In genomic region chr14:91754185-91754584, GRCh38 we compare ENCODE assay signal across 16 cellular contexts.
"Had no signal": no experiment of that assay in that cellular context is flagged by ENCODE, and none has a peak within 500 bp of the region (broad histone marks: within the 10 kb centered on the region; RNA-seq: fewer than 3 reads in every experiment).

No MANE protein-coding gene starts in this region.

- H3K27me3 ChIP-seq: adrenal gland, suprapubic skin, vagina had no signal

- H3K9me3 ChIP-seq: adrenal gland, lower lobe of right lung, suprapubic skin, vagina had no signal

- H3K4me3 Mint-ChIP-seq: nephron; T-helper 1 cell treated with Interleukin-12 subunit alpha and Interleukin-12 subunit beta and Interleukin-4 antibody, amounts not matched to agents 30 μg/mL and 1 μg/mL, for 36 hours had no signal

- H3K4me3 ChIP-seq: adrenal gland, lower lobe of right lung, suprapubic skin, vagina had no signal

- H3K4me1 ChIP-seq: adrenal gland, vagina had no signal

- H3K27ac ChIP-seq: adrenal gland, lower lobe of right lung, vagina, WERI-Rb-1 had no signal

- H3K9me3 Mint-ChIP-seq: activated naive CD4-positive, alpha-beta T cell treated with anti-CD3 and anti-CD28 coated beads, Interleukin-2, amount 50 U/mL, for 72 hours; T-helper 1 cell treated with Interleukin-12 subunit alpha and Interleukin-12 subunit beta and Interleukin-4 antibody, amounts not matched to agents 30 μg/mL and 1 μg/mL, for 36 hours had no signal

- H3K4me1 Mint-ChIP-seq: nephron had no signal

- H3K36me3 ChIP-seq: adrenal gland, lower lobe of right lung, suprapubic skin, vagina, WERI-Rb-1 had no signal

- H3K27ac Mint-ChIP-seq: activated naive CD4-positive, alpha-beta T cell treated with anti-CD3 and anti-CD28 coated beads, Interleukin-2, amount 50 U/mL, for 72 hours; T-helper 1 cell treated with Interleukin-12 subunit alpha and Interleukin-12 subunit beta and Interleukin-4 antibody, amounts not matched to agents 30 μg/mL and 1 μg/mL, for 36 hours had no signal

- DNase-seq: activated CD4-positive, alpha-beta T cell treated with anti-CD3 and anti-CD28 coated beads, Interleukin-2, amount 50 U/mL, for 4 hours; activated gamma-delta T cell treated with Interleukin-2 at 50 U/mL for 16 hours; adrenal gland; caudate nucleus; head of caudate nucleus; lower lobe of right lung; posterior cingulate gyrus; stimulated activated CD4-positive, alpha-beta T cell treated with anti-CD3 and anti-CD28 coated beads, Interleukin-2, amount 100 ng/mL, for 24 hours; stimulated activated naive CD4-positive, alpha-beta T cell treated with Interleukin-2 at 50 U/mL for 16 hours; trophoblast cell; WERI-Rb-1 had no signal
